Comparison of ENCODE assay signal across 8 cellular contexts in genomic region chr18:35616664-35617423, GRCh38.
A peak's percentile ranks its signal among the peaks of the same experiment; 100 is the strongest.
DNase-seq lines count a peak whose midpoint lies in the region; ATAC-seq lines count a peak whose summit lies in the region.

No MANE protein-coding gene starts in this region.

- DNase-seq in AG08395 (ENCODE audit: low spot score) (peak; percentile 27), SKM-1 (lab: John Stamatoyannopoulos, UW; ENCODE audit: unreplicated experiment) (peak; percentile 79), islet precursor cell (peak; percentile 85), DMS 273 treated with DMSO at 0.1 percent for 48 hours (lab: John Stamatoyannopoulos, UW) (no peak)
- DNase-seq in activated naive CD8-positive, alpha-beta T cell treated with anti-CD3 and anti-CD28 coated beads, Interleukin-2, amount 50 U/mL, for 16 hours (ENCODE audit: low read depth, low spot score): peak; percentile 30
- DNase-seq in stimulated activated CD4-positive, alpha-beta T cell treated with anti-CD3 and anti-CD28 coated beads, Interleukin-2, amount 100 ng/mL, for 24 hours: peak; percentile 53 to 67

- ATAC-seq in GM19328 (IDR thresholded peaks at IDR 0.05; ENCODE audit: unreplicated experiment): peak; percentile 100
- peak; percentile 99 for ATAC-seq in HG03354 (IDR thresholded peaks at IDR 0.05; ENCODE audit: poor library complexity, severe bottlenecking, unreplicated experiment)
